In genomic region chr5:66769839-66770617, GRCh38 we compare ENCODE assay signal across 9 cellular contexts.
DNase-seq lines count a peak whose midpoint lies in the region; ATAC-seq and TF ChIP-seq lines count a peak whose summit lies in the region.
"Had no signal": no experiment of that assay in that cellular context is flagged by ENCODE, and none has a peak within 500 bp of the region (broad histone marks: within the 10 kb centered on the region; RNA-seq: fewer than 3 reads in every experiment).

No MANE protein-coding gene starts in this region.

- H3K27me3 ChIP-seq in WERI-Rb-1 (ENCODE audit: insufficient read depth, low read depth, severe bottlenecking) (no peaks in the 10 kb centered on the region), kidney epithelial cell (ENCODE audit: control insufficient read depth, insufficient read depth, low read length) (no peaks in the 10 kb centered on the region)

- TF ChIP-seq CTCF in WERI-Rb-1 (IDR thresholded peaks at IDR 0.05; ENCODE audit: low read depth, low read length) (peak; percentile 77), kidney epithelial cell (IDR thresholded peaks at IDR 0.05; ENCODE audit: insufficient read depth, low read length, poor library complexity, severe bottlenecking) (peak; percentile 20)

- H3K27ac ChIP-seq in WERI-Rb-1: no peak overlapping the region

- no peak for ATAC-seq in GM21515 (IDR thresholded peaks at IDR 0.05; ENCODE audit: unreplicated experiment)

- in situ Hi-C loops in ACHN (cut with HindIII; ENCODE audit: low pct_ligation_motif_present, low pct_unique_long_range_greater_than_20kb, low sequenced_read_pairs): loop anchor here (25.0 kb wide), 1 partner anchor 458 kb away; no protein-coding TSS in a partner anchor

- H3K4me3 ChIP-seq in WERI-Rb-1 (ENCODE audit: low read depth, low read length) (no peak overlapping the region), kidney epithelial cell (ENCODE audit: low read depth, low read length) (no peak overlapping the region)

- no peaks in the 10 kb centered on the region for H3K36me3 ChIP-seq in WERI-Rb-1
- no peaks in the 10 kb centered on the region for H3K36me3 ChIP-seq in kidney epithelial cell (ENCODE audit: control insufficient read depth, insufficient read depth, low read length)

- DNase-seq in D341Med (ENCODE audit: low spot score) (peak; percentile 71), HT1080 (ENCODE audit: low read depth) (peak; percentile 17), WERI-Rb-1 (peak; percentile 63), kidney epithelial cell (ENCODE audit: low read depth) (no peak), GM19240 (ENCODE audit: insufficient read length, low spot score) (no peak), kidney tubule cell (ENCODE audit: low spot score) (no peak), ACHN (no peak)
- DNase-seq: SW 1271 had no signal

- no peaks in the 10 kb centered on the region for H3K9me3 ChIP-seq in WERI-Rb-1 (ENCODE audit: severe bottlenecking)

Comparison
In these comparisons a context has a peak if more than half of its experiments do, and no peak if none do; other contexts are left out.
1. DNase-seq: peak in D341Med (single experiment), HT1080 (single experiment) and WERI-Rb-1 (single experiment); none in kidney epithelial cell (single experiment), GM19240 (single experiment), kidney tubule cell (single experiment) and ACHN (single experiment).